ENCODE assay signal across 1 cellular context in the genomic region with DNA sequence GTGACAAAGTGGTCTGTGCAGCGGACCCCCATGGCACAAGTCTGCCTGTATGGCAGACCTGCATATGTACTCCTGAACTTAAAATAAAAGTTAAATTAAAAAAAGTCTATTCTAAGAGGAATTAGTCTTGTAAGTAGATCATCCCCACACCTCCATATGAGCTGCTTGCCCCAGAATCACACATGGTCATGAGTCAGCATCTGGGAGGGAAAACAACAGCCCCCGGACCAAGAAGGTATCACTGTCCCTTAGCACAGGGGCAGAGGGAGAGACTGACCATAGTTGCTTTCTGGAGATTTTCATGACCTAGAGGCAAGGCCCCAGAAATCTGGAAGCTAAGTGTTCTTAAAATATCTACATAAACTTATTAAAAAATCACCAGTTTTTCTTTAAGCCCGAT.
TF ChIP-seq lines count a peak whose summit lies in the region.

No MANE protein-coding gene starts in this region.

TF ChIP-seq in K562, 482 proteins besides CTCF, POLR2A, EP300 and RAD21:
- TF ChIP-seq KLF6 (CRISPR knock-in tag; IDR thresholded peaks at IDR 0.05; ENCODE audit: borderline replicate concordance) (no peak), TAL1 (IDR thresholded peaks at IDR 0.05) (no peak), ZFP1 (CRISPR knock-in tag; IDR thresholded peaks at IDR 0.05) (no peak), SP1 (CRISPR knock-in tag; IDR thresholded peaks at IDR 0.05) (no peak), ZNF384 (IDR thresholded peaks at IDR 0.05; ENCODE audit: low read depth, low read length) (no peak), MAFG (tag; conservative IDR thresholded peaks at IDR 0.05) (peak; percentile 24; the same call in 1 of the 2 replicates), C11orf30 (IDR thresholded peaks at IDR 0.05; ENCODE audit: low read depth) (peak; percentile 27; the same call in 1 of the 2 replicates), HNRNPK (IDR thresholded peaks at IDR 0.05; ENCODE audit: low read depth, low read length, poor library complexity, severe bottlenecking) (no peak), RBFOX2 (IDR thresholded peaks at IDR 0.05; ENCODE audit: low read depth, low read length) (no peak), MAFF (IDR thresholded peaks at IDR 0.05; ENCODE audit: low read length) (peak; percentile 22; the same call in 1 of the 2 replicates), KDM2B (CRISPR knock-in tag; IDR thresholded peaks at IDR 0.05) (no peak), NFE2 (IDR thresholded peaks at IDR 0.05; ENCODE audit: low read depth) (peak; percentile 39)
- TF ChIP-seq, protein P1, sequence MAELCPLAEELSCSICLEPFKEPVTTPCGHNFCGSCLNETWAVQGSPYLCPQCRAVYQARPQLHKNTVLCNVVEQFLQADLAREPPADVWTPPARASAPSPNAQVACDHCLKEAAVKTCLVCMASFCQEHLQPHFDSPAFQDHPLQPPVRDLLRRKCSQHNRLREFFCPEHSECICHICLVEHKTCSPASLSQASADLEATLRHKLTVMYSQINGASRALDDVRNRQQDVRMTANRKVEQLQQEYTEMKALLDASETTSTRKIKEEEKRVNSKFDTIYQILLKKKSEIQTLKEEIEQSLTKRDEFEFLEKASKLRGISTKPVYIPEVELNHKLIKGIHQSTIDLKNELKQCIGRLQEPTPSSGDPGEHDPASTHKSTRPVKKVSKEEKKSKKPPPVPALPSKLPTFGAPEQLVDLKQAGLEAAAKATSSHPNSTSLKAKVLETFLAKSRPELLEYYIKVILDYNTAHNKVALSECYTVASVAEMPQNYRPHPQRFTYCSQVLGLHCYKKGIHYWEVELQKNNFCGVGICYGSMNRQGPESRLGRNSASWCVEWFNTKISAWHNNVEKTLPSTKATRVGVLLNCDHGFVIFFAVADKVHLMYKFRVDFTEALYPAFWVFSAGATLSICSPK (IDR thresholded peaks at IDR 0.05; ENCODE audit: borderline replicate concordance), result no peak
- TF ChIP-seq, protein P2, sequence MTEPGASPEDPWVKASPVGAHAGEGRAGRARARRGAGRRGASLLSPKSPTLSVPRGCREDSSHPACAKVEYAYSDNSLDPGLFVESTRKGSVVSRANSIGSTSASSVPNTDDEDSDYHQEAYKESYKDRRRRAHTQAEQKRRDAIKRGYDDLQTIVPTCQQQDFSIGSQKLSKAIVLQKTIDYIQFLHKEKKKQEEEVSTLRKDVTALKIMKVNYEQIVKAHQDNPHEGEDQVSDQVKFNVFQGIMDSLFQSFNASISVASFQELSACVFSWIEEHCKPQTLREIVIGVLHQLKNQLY (CRISPR knock-in tag; conservative IDR thresholded peaks at IDR 0.05), result no peak
